In genomic region chr3:141686477-141687280, GRCh38 we compare ENCODE assay signal across 8 cellular contexts. TPM values are rescaled to one million over a fixed set of nuclear protein-coding genes. Genes with fewer than 3 reads are reported as not detected.
DNase-seq lines count a peak whose midpoint lies in the region; ATAC-seq and TF ChIP-seq lines count a peak whose summit lies in the region.

No MANE protein-coding gene starts in this region.

- H3K4me3 ChIP-seq in CD4-positive, CD25-positive, alpha-beta regulatory T cell (ENCODE audit: low read depth, low read length) = peak overlapping the region; percentile 69

- H3K27me3 Mint-ChIP-seq in CD4-positive, CD25-positive, alpha-beta regulatory T cell = no peaks in the 10 kb centered on the region

- no peaks in the 10 kb centered on the region for H3K9me3 Mint-ChIP-seq in CD4-positive, CD25-positive, alpha-beta regulatory T cell
- peaks cover 0 to 4% of the 10 kb centered on the region in 2 donors for H3K9me3 Mint-ChIP-seq in activated naive CD4-positive, alpha-beta T cell treated with anti-CD3 and anti-CD28 coated beads, Interleukin-2, amount 50 U/mL, for 72 hours

- H3K36me3 ChIP-seq in CD4-positive, CD25-positive, alpha-beta regulatory T cell (ENCODE audit: control insufficient read depth, insufficient read depth, low read length) = no peaks in the 10 kb centered on the region

- intact Hi-C loops in cardiac septum (cut with DNase I) = no loop called here
- intact Hi-C loops in sciatic nerve (cut with DNase I) = loop anchor here (5.0 kb wide), 1 partner anchor 859 kb away; no protein-coding TSS in a partner anchor

- peak in 1 of 2 donors; percentile 39 for ATAC-seq in CD4-positive, CD25-positive, alpha-beta regulatory T cell (ENCODE audit: low read depth in 2 of 2)
- peak; percentile 52 to 97 for ATAC-seq in activated naive CD4-positive, alpha-beta T cell treated with anti-CD3 and anti-CD28 coated beads, Interleukin-2, amount 50 U/mL, for 72 hours
- peak; percentile 95 for ATAC-seq in sciatic nerve
- ATAC-seq in GM18505 (IDR thresholded peaks at IDR 0.05; ENCODE audit: unreplicated experiment) = no peak
- no peak for ATAC-seq in GM18861 (IDR thresholded peaks at IDR 0.05; ENCODE audit: unreplicated experiment)
- ATAC-seq in HG03280 (IDR thresholded peaks at IDR 0.05; ENCODE audit: unreplicated experiment) = no peak

- no peaks in the 10 kb centered on the region for H3K36me3 Mint-ChIP-seq in CD4-positive, CD25-positive, alpha-beta regulatory T cell
- no peaks in the 10 kb centered on the region for H3K36me3 Mint-ChIP-seq in activated naive CD4-positive, alpha-beta T cell treated with anti-CD3 and anti-CD28 coated beads, Interleukin-2, amount 50 U/mL, for 72 hours

- TF ChIP-seq POLR2A in GM18505 (IDR thresholded peaks at IDR 0.05; ENCODE audit: borderline replicate concordance, extremely low read depth, insufficient read depth, insufficient read length) = no peak

- no peaks in the 10 kb centered on the region for H3K4me1 ChIP-seq in CD4-positive, CD25-positive, alpha-beta regulatory T cell (ENCODE audit: control insufficient read depth, insufficient read depth, low read length, poor library complexity, severe bottlenecking)

- H3K27ac Mint-ChIP-seq in CD4-positive, CD25-positive, alpha-beta regulatory T cell = peak overlapping the region; percentile 59 to 89 (median 70)
- H3K27ac Mint-ChIP-seq in activated naive CD4-positive, alpha-beta T cell treated with anti-CD3 and anti-CD28 coated beads, Interleukin-2, amount 50 U/mL, for 72 hours = peak overlapping the region; percentile 79 to 87

- H3K9me3 ChIP-seq in CD4-positive, CD25-positive, alpha-beta regulatory T cell (ENCODE audit: control insufficient read depth in 2 of 2, low read length in 2 of 2) = no peaks in the 10 kb centered on the region

- H3K27me3 ChIP-seq in CD4-positive, CD25-positive, alpha-beta regulatory T cell (ENCODE audit: control insufficient read depth, insufficient read depth, low read length) = no peaks in the 10 kb centered on the region

- peak in 1 of 3 donors; percentile 29 for DNase-seq in CD4-positive, CD25-positive, alpha-beta regulatory T cell
- DNase-seq in M059J (ENCODE audit: low read depth) (peak; percentile 87), cardiac septum (ENCODE audit: low spot score) (peak; percentile 81), sciatic nerve (ENCODE audit: low spot score) (peak; percentile 83)
- DNase-seq in activated naive CD4-positive, alpha-beta T cell treated with anti-CD3 and anti-CD28 coated beads, Interleukin-2, amount 50 U/mL, for 72 hours (ENCODE audit: low spot score in 2 of 2) = peak in 1 of 2 donors; percentile 62

- no peak overlapping the region for H3K27ac ChIP-seq in CD4-positive, CD25-positive, alpha-beta regulatory T cell (ENCODE audit: insufficient read depth, low read length, poor library complexity, severe bottlenecking)

- H3K4me1 Mint-ChIP-seq in CD4-positive, CD25-positive, alpha-beta regulatory T cell = peaks cover 0 to 13% (median 8%) of the 10 kb centered on the region in 4 donors

- H3K4me3 Mint-ChIP-seq in CD4-positive, CD25-positive, alpha-beta regulatory T cell = peak overlapping the region in 3 of 4 donors; percentile 56 to 74 (median 65)

RNA-seq across cellular contexts. Expression of gene RNF7, which starts 51.4 kb away (rescaled TPM):
- 65.4 TPM for total RNA-seq in CD4-positive, CD25-positive, alpha-beta regulatory T cell
- 100 to 1,000 TPM; 139 to 169 (median 156) TPM for polyA plus RNA-seq in CD4-positive, CD25-positive, alpha-beta regulatory T cell
- total RNA-seq in M059J (2014; rRNA removed; shearing (Covaris generic)) = 117 and 136 TPM in 2 replicates
- 10 to 100 TPM; 50.8 to 76.9 TPM for total RNA-seq in activated naive CD4-positive, alpha-beta T cell treated with anti-CD3 and anti-CD28 coated beads, Interleukin-2, amount 50 U/mL, for 72 hours
- total RNA-seq in cardiac septum = 77.5 TPM
- total RNA-seq in sciatic nerve = 62.8 TPM

Comparison
In these comparisons a context has a peak if more than half of its experiments do, and no peak if none do; other contexts are left out.
1. ATAC-seq: peak in activated naive CD4-positive, alpha-beta T cell treated with anti-CD3 and anti-CD28 coated beads, Interleukin-2, amount 50 U/mL, for 72 hours (2 of 2) and sciatic nerve (single experiment); none in GM18505 (single experiment), GM18861 (single experiment) and HG03280 (single experiment).